1 cellular context compared by ENCODE assay signal in genomic region chr19:47110521-47111080, GRCh38.
TF ChIP-seq lines count a peak whose summit lies in the region.

No MANE protein-coding gene starts in this region.

TF ChIP-seq in K562, 482 proteins besides CTCF, POLR2A, EP300 and RAD21 (continued from another document and continues in another):
- TF ChIP-seq ZNF76 (CRISPR knock-in tag; IDR thresholded peaks at IDR 0.05; ENCODE audit: borderline replicate concordance) (no peak), AFF1 (IDR thresholded peaks at IDR 0.05; ENCODE audit: low read depth in 1 of 2, partially characterized antibody in 2 of 2) (no peak), CSDE1 (IDR thresholded peaks at IDR 0.05) (no peak), ZC3H4 (CRISPR knock-in tag; IDR thresholded peaks at IDR 0.05; ENCODE audit: borderline replicate concordance) (peak; percentile 37; the same call in 1 of the 2 replicates), SOX6 (IDR thresholded peaks at IDR 0.05) (no peak), ZHX1 (conservative IDR thresholded peaks at IDR 0.05; ENCODE audit: low read length) (no peak), JUND (IDR thresholded peaks at IDR 0.05; ENCODE audit: borderline replicate concordance, low read depth, low read length) (no peak), JUND (tag; IDR thresholded peaks at IDR 0.05; ENCODE audit: borderline replicate concordance, low read depth, low read length) (no peak), SMAD4 (CRISPR knock-in tag; conservative IDR thresholded peaks at IDR 0.05) (no peak), CHD1 (IDR thresholded peaks at IDR 0.05; ENCODE audit: low read length) (no peak), HSF4 (CRISPR knock-in tag; IDR thresholded peaks at IDR 0.05; ENCODE audit: borderline replicate concordance) (no peak), RNF2 (IDR thresholded peaks at IDR 0.05) (no peak), ZNF766 (CRISPR knock-in tag; conservative IDR thresholded peaks at IDR 0.05) (no peak), FOXJ3 (CRISPR knock-in tag; IDR thresholded peaks at IDR 0.05) (no peak), SIX5 (IDR thresholded peaks at IDR 0.05; ENCODE audit: borderline replicate concordance in 1 of 2, insufficient read depth in 1 of 2, low read depth in 1 of 2, low read length in 2 of 2) (no peak), TCFL5 (CRISPR knock-in tag; conservative IDR thresholded peaks at IDR 0.05) (no peak), MXD1 (CRISPR knock-in tag; IDR thresholded peaks at IDR 0.05; ENCODE audit: borderline replicate concordance, poor library complexity, severe bottlenecking) (no peak), ZBTB7A (IDR thresholded peaks at IDR 0.05; ENCODE audit: borderline replicate concordance, control insufficient read depth, low read depth, low read length) (peak; percentile 73; the same call in 1 of the 2 replicates), HNRNPK (IDR thresholded peaks at IDR 0.05; ENCODE audit: low read depth, low read length, poor library complexity, severe bottlenecking) (no peak), SIN3B (IDR thresholded peaks at IDR 0.05; ENCODE audit: low read depth) (no peak), HOXB6 (CRISPR knock-in tag; IDR thresholded peaks at IDR 0.05; ENCODE audit: borderline replicate concordance) (no peak), ZNF436 (CRISPR knock-in tag; IDR thresholded peaks at IDR 0.05) (no peak), ZNF449 (CRISPR knock-in tag; IDR thresholded peaks at IDR 0.05) (no peak), ADNP (tag; IDR thresholded peaks at IDR 0.05) (no peak), RBFOX2 (IDR thresholded peaks at IDR 0.05; ENCODE audit: low read depth, low read length) (peak; percentile 38; the same call in 1 of the 2 replicates), ZNF12 (CRISPR knock-in tag; IDR thresholded peaks at IDR 0.05) (no peak), BRD4 (IDR thresholded peaks at IDR 0.05) (no peak; the same call in 1 of the 2 replicates), CBX2 (IDR thresholded peaks at IDR 0.05; ENCODE audit: insufficient read depth, low read length, poor library complexity, severe bottlenecking) (no peak), SP2 (IDR thresholded peaks at IDR 0.05; ENCODE audit: extremely low read depth, low read depth, low read length, poor library complexity, severe bottlenecking) (no peak), PCBP2 (IDR thresholded peaks at IDR 0.05; ENCODE audit: low read depth, low read length, poor library complexity, severe bottlenecking) (no peak), USF2 (CRISPR knock-in tag; IDR thresholded peaks at IDR 0.05) (no peak), ZNF780A (CRISPR knock-in tag; IDR thresholded peaks at IDR 0.05) (no peak), TSC22D4 (tag; IDR thresholded peaks at IDR 0.05) (no peak), E2F6 (IDR thresholded peaks at IDR 0.05; ENCODE audit: borderline replicate concordance in 1 of 2, extremely low read depth in 1 of 2, insufficient read depth in 1 of 2, insufficient read length in 1 of 2, low read depth in 1 of 2, low read length in 1 of 2, poor library complexity in 1 of 2, severe bottlenecking in 1 of 2) (peak in 1 of 2 experiments; percentile 3), MGA (IDR thresholded peaks at IDR 0.05) (no peak), DPF2 (IDR thresholded peaks at IDR 0.05) (no peak), ZNF140 (CRISPR knock-in tag; IDR thresholded peaks at IDR 0.05) (no peak), U2AF2 (optimal IDR thresholded peaks at IDR 0.05; ENCODE audit: low read depth, low read length) (no peak), ZNF41 (CRISPR knock-in tag; conservative IDR thresholded peaks at IDR 0.05) (no peak), BRD9 (IDR thresholded peaks at IDR 0.05; ENCODE audit: low read depth, partially characterized antibody) (no peak)
